Comparison of ENCODE assay signal across 4 cellular contexts in the genomic region with DNA sequence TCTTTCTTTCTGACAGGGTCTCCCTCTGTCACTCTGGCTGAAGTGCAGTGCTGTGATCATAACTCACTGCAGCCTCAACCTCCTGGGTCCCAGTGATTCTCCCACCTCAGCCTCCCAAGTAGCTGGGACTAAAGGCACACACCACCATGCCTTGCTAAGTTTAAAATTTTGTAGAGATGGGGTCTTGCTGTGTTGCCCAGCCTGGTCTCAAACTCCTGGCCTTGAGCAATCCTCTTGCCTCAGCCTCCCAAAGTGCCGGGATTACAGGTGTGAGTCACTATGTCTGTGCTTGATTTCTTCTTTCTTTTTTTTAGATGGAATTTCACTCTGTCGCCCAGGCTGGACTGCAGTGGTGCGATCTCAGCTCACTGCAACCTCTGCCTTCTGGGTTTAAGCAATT. TPM values are rescaled to one million over a fixed set of nuclear protein-coding genes. Genes with fewer than 3 reads are reported as not detected.
"Had no signal": no experiment of that assay in that cellular context is flagged by ENCODE, and none has a peak within 500 bp of the region (broad histone marks: within the 10 kb centered on the region; RNA-seq: fewer than 3 reads in every experiment).

No MANE protein-coding gene starts in this region.

RNA-seq across cellular contexts. Expression of gene ASPDH, which starts 14.3 kb away (rescaled TPM):
- total RNA-seq: LHCN-M2, M059J, MCF 10A, NCI-H460 had no signal

RNA-seq across cellular contexts. Expression of gene LRRC4B, which starts 40.2 kb away (rescaled TPM):
- total RNA-seq: LHCN-M2, M059J, MCF 10A had no signal
